In the genomic region with DNA sequence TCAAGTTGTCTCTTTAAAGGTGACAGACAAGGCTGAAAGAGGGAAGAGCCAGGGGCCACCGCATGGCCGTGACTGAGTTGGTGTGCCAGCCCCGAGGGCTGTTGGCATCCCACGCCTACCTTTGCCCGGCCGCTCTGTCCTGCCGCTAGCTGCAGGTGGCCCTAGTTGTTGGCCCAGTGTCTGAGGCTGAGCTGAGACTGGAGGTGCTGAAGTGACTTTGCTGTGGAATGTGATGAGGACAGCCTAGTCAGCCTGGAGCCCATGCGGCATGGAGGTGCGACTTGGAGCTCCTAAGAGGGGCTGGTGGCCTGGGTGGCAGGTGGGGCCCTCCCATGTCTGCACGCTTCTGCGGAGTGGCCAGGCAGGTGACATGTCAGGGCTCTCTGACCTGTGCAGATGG, we compare ENCODE assay signal across 17 cellular contexts. TPM values are rescaled to one million over a fixed set of nuclear protein-coding genes. Genes with fewer than 3 reads are reported as not detected.
A peak's percentile ranks its signal among the peaks of the same experiment; 100 is the strongest.
DNase-seq lines count a peak whose midpoint lies in the region; TF ChIP-seq lines count a peak whose summit lies in the region.
"Had no signal": no experiment of that assay in that cellular context is flagged by ENCODE, and none has a peak within 500 bp of the region (broad histone marks: within the 10 kb centered on the region; RNA-seq: fewer than 3 reads in every experiment).

No MANE protein-coding gene starts in this region.

- H2AFZ ChIP-seq in Karpas-422 (ENCODE audit: low read length): no peak overlapping the region

- H3K56ac ChIP-seq in mesendoderm (ENCODE audit: low read length): no peak overlapping the region

- H3K79me2 ChIP-seq in mesendoderm (ENCODE audit: control insufficient read depth, insufficient read depth, low read length) (peaks cover 26% of the 10 kb centered on the region), Karpas-422 (ENCODE audit: low read length) (peaks cover 82% of the 10 kb centered on the region)

- intact Hi-C loops in activated CD4-positive, alpha-beta T cell treated with anti-CD3 and anti-CD28 coated beads, Interleukin-2, amount 10 ng/mL, durations not matched to agents 24 days and 14 days (cut with micrococcal nuclease): no loop called here

- no peak overlapping the region for H4K5ac ChIP-seq in mesendoderm (ENCODE audit: low read length)

- TF ChIP-seq CTCF in endothelial cell (IDR thresholded peaks at IDR 0.05; ENCODE audit: unreplicated experiment): no peak

- peaks cover 34% of the 10 kb centered on the region for H3K4me1 Mint-ChIP-seq in activated CD4-positive, alpha-beta T cell treated with anti-CD3 and anti-CD28 coated beads, Interleukin-2, amount 10 ng/mL, durations not matched to agents 24 days and 14 days
- peaks cover 27% of the 10 kb centered on the region for H3K4me1 Mint-ChIP-seq in endothelial cell (ENCODE audit: unreplicated experiment)

- H3K9ac ChIP-seq in mesendoderm (ENCODE audit: low read length) (no peak overlapping the region), Karpas-422 (ENCODE audit: low read length) (no peak overlapping the region)

- no peak overlapping the region for H4K8ac ChIP-seq in mesendoderm (ENCODE audit: low read depth, low read length)

- H2BK15ac ChIP-seq in mesendoderm (replicated peaks; ENCODE audit: low read depth): no peak overlapping the region

- H3K27me3 Mint-ChIP-seq in activated CD4-positive, alpha-beta T cell treated with anti-CD3 and anti-CD28 coated beads, Interleukin-2, amount 10 ng/mL, durations not matched to agents 24 days and 14 days: no peaks in the 10 kb centered on the region
- peaks cover 6% of the 10 kb centered on the region for H3K27me3 Mint-ChIP-seq in endothelial cell (ENCODE audit: unreplicated experiment)

- no peaks in the 10 kb centered on the region for H3K9me3 Mint-ChIP-seq in activated CD4-positive, alpha-beta T cell treated with anti-CD3 and anti-CD28 coated beads, Interleukin-2, amount 10 ng/mL, durations not matched to agents 24 days and 14 days
- no peaks in the 10 kb centered on the region for H3K9me3 Mint-ChIP-seq in endothelial cell (ENCODE audit: unreplicated experiment)

- no peak for DNase-seq in activated CD4-positive, alpha-beta T cell treated with anti-CD3 and anti-CD28 coated beads, Interleukin-2, amount 10 ng/mL, durations not matched to agents 24 days and 14 days
- no peak for DNase-seq in activated CD4-positive, alpha-beta T cell treated with anti-CD3 and anti-CD28 coated beads for 48 hours
- peak; percentile 39 for DNase-seq in G401 (ENCODE audit: low spot score)
- DNase-seq in cerebellum (ENCODE audit: low spot score): peak; percentile 39
- peak; percentile 22 for DNase-seq in mesendoderm
- DNase-seq in Karpas-422: no peak
- DNase-seq in GM19240 (ENCODE audit: insufficient read length, low spot score): no peak
- no peak for DNase-seq in endothelial cell (ENCODE audit: low spot score)
- DNase-seq: DND-41, GF-D8, KBM-7, NCI-H1436 treated with DMSO at 0.1 percent for 48 hours, NCI-H2081, NCI-H510A, NCI-H774, RPMI8226 had no signal

- peak overlapping the region; percentile 20 for H3K27ac Mint-ChIP-seq in activated CD4-positive, alpha-beta T cell treated with anti-CD3 and anti-CD28 coated beads, Interleukin-2, amount 10 ng/mL, durations not matched to agents 24 days and 14 days
- no peak overlapping the region for H3K27ac Mint-ChIP-seq in endothelial cell (ENCODE audit: unreplicated experiment)

- H3K4me2 ChIP-seq in mesendoderm (ENCODE audit: low read length): no peak overlapping the region
- H3K4me2 ChIP-seq in Karpas-422 (ENCODE audit: low read depth, low read length, poor library complexity, severe bottlenecking): no peak overlapping the region

- H3K9me3 ChIP-seq in Karpas-422 (ENCODE audit: low read length): no peaks in the 10 kb centered on the region

- H3K27me3 ChIP-seq in mesendoderm (ENCODE audit: insufficient read depth, low read length, poor library complexity): no peaks in the 10 kb centered on the region
- no peaks in the 10 kb centered on the region for H3K27me3 ChIP-seq in Karpas-422 (ENCODE audit: low read length)

- no peak overlapping the region for H3K4me3 Mint-ChIP-seq in activated CD4-positive, alpha-beta T cell treated with anti-CD3 and anti-CD28 coated beads, Interleukin-2, amount 10 ng/mL, durations not matched to agents 24 days and 14 days
- H3K4me3 Mint-ChIP-seq in endothelial cell (ENCODE audit: unreplicated experiment): no peak overlapping the region

- peaks cover 32% of the 10 kb centered on the region for H4K20me1 ChIP-seq in Karpas-422 (ENCODE audit: insufficient read depth, low read depth, low read length)

- WGBS in mesendoderm (ENCODE audit: extremely low coverage, insufficient coverage, low lambda C conversion rate): no CpG with 5 or more reads among the region's 11 CpGs

- H3K18ac ChIP-seq in mesendoderm (ENCODE audit: low read length): no peak overlapping the region

- in situ Hi-C loops in G401 (cut with HindIII; ENCODE audit: low sequenced_read_pairs): no loop called here

- H3K9me2 ChIP-seq in Karpas-422 (replicated peaks; ENCODE audit: insufficient read depth, low read length): no peaks in the 10 kb centered on the region

- peaks cover 1% of the 10 kb centered on the region for H3K36me3 ChIP-seq in mesendoderm (ENCODE audit: control insufficient read depth, insufficient read depth, low read length)
- peaks cover 3% of the 10 kb centered on the region; the same call in 1 of the 2 replicates for H3K36me3 ChIP-seq in Karpas-422 (ENCODE audit: insufficient read depth, low read length)

- no peak overlapping the region for H2AK5ac ChIP-seq in mesendoderm (ENCODE audit: low read length)

- H3K27ac ChIP-seq in mesendoderm (ENCODE audit: low read depth, low read length) (no peak overlapping the region), Karpas-422 (ENCODE audit: low read length) (no peak overlapping the region)
- H3K27ac ChIP-seq: 22Rv1 had no signal

- no peaks in the 10 kb centered on the region for H3K4me1 ChIP-seq in mesendoderm (ENCODE audit: control insufficient read depth, low read depth, low read length)
- peaks cover 31% of the 10 kb centered on the region for H3K4me1 ChIP-seq in Karpas-422 (ENCODE audit: low read length)

- H2BK5ac ChIP-seq in mesendoderm (ENCODE audit: low read length): no peak overlapping the region

- no peak overlapping the region for H3K23ac ChIP-seq in mesendoderm (ENCODE audit: low read length)

- H2BK120ac ChIP-seq in mesendoderm (ENCODE audit: low read depth, low read length): no peak overlapping the region

- peaks cover 22% of the 10 kb centered on the region for H3K36me3 Mint-ChIP-seq in activated CD4-positive, alpha-beta T cell treated with anti-CD3 and anti-CD28 coated beads, Interleukin-2, amount 10 ng/mL, durations not matched to agents 24 days and 14 days (ENCODE audit: low read depth)
- peaks cover 16% of the 10 kb centered on the region for H3K36me3 Mint-ChIP-seq in endothelial cell (ENCODE audit: low read depth, unreplicated experiment)

- peaks cover 37% of the 10 kb centered on the region for H3K79me1 ChIP-seq in mesendoderm (ENCODE audit: low read length)

- H3K4ac ChIP-seq in mesendoderm (ENCODE audit: low read depth, low read length): no peak overlapping the region

- H3K4me3 ChIP-seq in mesendoderm (ENCODE audit: low read length) (no peak overlapping the region), Karpas-422 (ENCODE audit: low read length) (no peak overlapping the region)

RNA-seq across cellular contexts. Expression of gene TADA2B, which starts 6.6 kb away (rescaled TPM):
- total RNA-seq in activated CD4-positive, alpha-beta T cell treated with anti-CD3 and anti-CD28 coated beads, Interleukin-2, amount 10 ng/mL, durations not matched to agents 24 days and 14 days: 12.9 and 13.3 TPM in 2 replicates
- 9.1 and 19.6 TPM in 2 replicates for total RNA-seq in G401 (2014; rRNA removed; shearing (Covaris generic))
- total RNA-seq in cerebellum (15.8 TPM), endothelial cell (ENCODE audit: unreplicated experiment) (20.2 TPM)
- polyA plus RNA-seq in mesendoderm (2013, experiment 1 of 2): 8.0 TPM
- polyA plus RNA-seq in mesendoderm (2013, experiment 2 of 2): 8.3 TPM
- 12.8 and 23.4 TPM in 2 replicates for total RNA-seq in Karpas-422 (2014; rRNA removed; shearing (Covaris generic); ENCODE audit: low replicate concordance)

RNA-seq across cellular contexts. Expression of gene GRPEL1, which starts 18.1 kb away (rescaled TPM):
- total RNA-seq in activated CD4-positive, alpha-beta T cell treated with anti-CD3 and anti-CD28 coated beads, Interleukin-2, amount 10 ng/mL, durations not matched to agents 24 days and 14 days: 100 and 106 TPM in 2 replicates
- 32.2 and 33.8 TPM in 2 replicates for total RNA-seq in G401 (2014; rRNA removed; shearing (Covaris generic))
- total RNA-seq in cerebellum (12.2 TPM), endothelial cell (ENCODE audit: unreplicated experiment) (20.3 TPM)
- polyA plus RNA-seq in mesendoderm (2013, experiment 1 of 2): 27.2 TPM
- polyA plus RNA-seq in mesendoderm (2013, experiment 2 of 2): 28.8 TPM
- total RNA-seq in Karpas-422 (2014; rRNA removed; shearing (Covaris generic); ENCODE audit: low replicate concordance): 19.4 and 37.4 TPM in 2 replicates

Comparison
In these comparisons a context has a peak if more than half of its experiments do, and no peak if none do; other contexts are left out.
1. DNase-seq: peak in G401 (single experiment), cerebellum (single experiment) and mesendoderm (single experiment); none in activated CD4-positive, alpha-beta T cell treated with anti-CD3 and anti-CD28 coated beads, Interleukin-2, amount 10 ng/mL, durations not matched to agents 24 days and 14 days (single experiment), activated CD4-positive, alpha-beta T cell treated with anti-CD3 and anti-CD28 coated beads for 48 hours (single experiment), Karpas-422 (single experiment), GM19240 (single experiment) and endothelial cell (single experiment).